8 cellular contexts compared by ENCODE assay signal in genomic region chr21:45542242-45542666, GRCh38. TPM values are rescaled to one million over a fixed set of nuclear protein-coding genes. Genes with fewer than 3 reads are reported as not detected.
DNase-seq lines count a peak whose midpoint lies in the region; ATAC-seq and TF ChIP-seq lines count a peak whose summit lies in the region.

SLC19A1 (minus strand) TSS chr21:45542440; CDS start chr21:45537959, 4,481 bp downstream.

- peak within 1 kb of the TSS; percentile 39 to 48 for H3K27ac ChIP-seq in tibial artery

- ATAC-seq in GM18511 (IDR thresholded peaks at IDR 0.05; ENCODE audit: unreplicated experiment) (peak; percentile 82), HG03432 (IDR thresholded peaks at IDR 0.05; ENCODE audit: unreplicated experiment) (peak; percentile 75)

- no peaks in the 10 kb centered on the region for H3K36me3 ChIP-seq in tibial artery

- H3K27me3 ChIP-seq in tibial artery = no peaks in the 10 kb centered on the region

- intact Hi-C loops in tibial artery (cut with DNase I; ENCODE audit: low total_unique reads) = no loop called here

- in situ Hi-C loops in ACHN (cut with HindIII; ENCODE audit: low pct_ligation_motif_present, low pct_unique_long_range_greater_than_20kb, low sequenced_read_pairs) = no loop called here

- peak; percentile 31 to 53 for TF ChIP-seq CTCF in tibial artery (IDR thresholded peaks at IDR 0.05)

- H3K4me3 ChIP-seq in tibial artery = peak within 1 kb of the TSS; percentile 63 to 70

- peaks cover 0 to 23% (median 13%) of the 10 kb centered on the region in 4 donors for H3K4me1 ChIP-seq in tibial artery

- peak; percentile 64 for TF ChIP-seq POLR2A in Raji (IDR thresholded peaks at IDR 0.05; ENCODE audit: insufficient read depth, low read depth, low read length)

- no peaks in the 10 kb centered on the region for H3K9me3 ChIP-seq in tibial artery

- peak; percentile 66 for DNase-seq in ACHN
- DNase-seq in activated gamma-delta T cell treated with anti-CD3 and anti-CD28 coated beads, Interleukin-2, amount 50 U/mL, for 16 hours (ENCODE audit: low read depth) = peak; percentile 48
- no peak for DNase-seq in glomerular endothelial cell (ENCODE audit: extremely low read depth, low read depth, low spot score)
- DNase-seq in occipital lobe (lab: John Stamatoyannopoulos, UW) = peak; percentile 29
- peak; percentile 40 to 81 for DNase-seq in tibial artery

RNA-seq across cellular contexts. Expression of gene SLC19A1, which starts in this region (rescaled TPM):
- total RNA-seq in glomerular endothelial cell (9.9 and 16.9 TPM in 2 replicates), occipital lobe (10.8 TPM)
